ENCODE assay signal across 24 cellular contexts in the genomic region with DNA sequence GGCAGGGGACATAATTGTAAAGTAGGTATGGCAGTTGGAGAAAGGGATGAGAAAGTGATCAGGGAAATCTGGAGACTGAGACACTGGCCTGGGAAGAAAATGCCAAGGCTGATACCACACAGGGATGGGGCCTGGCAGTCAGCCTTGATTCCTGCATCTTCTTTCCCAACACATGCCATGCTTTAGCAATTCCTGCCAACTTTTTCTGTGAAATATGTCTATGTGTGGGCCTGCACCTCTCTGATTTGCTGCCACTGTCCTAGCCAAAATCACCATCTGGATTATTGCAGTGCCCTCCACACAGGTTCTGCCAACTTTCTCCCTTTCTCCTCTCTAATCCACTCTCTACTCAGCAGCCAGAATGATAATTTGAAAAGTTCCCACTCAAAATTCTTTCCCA.
"Had no signal": no experiment of that assay in that cellular context is flagged by ENCODE, and none has a peak within 500 bp of the region (broad histone marks: within the 10 kb centered on the region; RNA-seq: fewer than 3 reads in every experiment).

No MANE protein-coding gene starts in this region.

- H3K27me3 Mint-ChIP-seq: activated CD4-positive, alpha-beta T cell treated with anti-CD3 and anti-CD28 coated beads, Interleukin-2, amount 10 ng/mL, durations not matched to agents 7 days and 5 days; effector memory CD8-positive, alpha-beta T cell; T-helper 17 cell had no signal

- H3K36me3 ChIP-seq: colonic mucosa, heart left ventricle, neutrophil, stomach, suprapubic skin, tibial nerve had no signal

- H3K9ac ChIP-seq: parathyroid adenoma had no signal

- H3K4me1 Mint-ChIP-seq: activated CD4-positive, alpha-beta T cell treated with anti-CD3 and anti-CD28 coated beads, Interleukin-2, amount 10 ng/mL, durations not matched to agents 7 days and 5 days; activated naive CD8-positive, alpha-beta T cell treated with anti-CD3 and anti-CD28 coated beads, Interleukin-2, amount 50 U/mL, for 24 hours; nephron; stimulated activated effector memory CD8-positive, alpha-beta T cell treated with anti-CD3 and anti-CD28 coated beads, Interleukin-12 subunit alpha, Interleukin-12 subunit beta, amount 100 ng/mL, for 72 hours had no signal

- H3K9me3 ChIP-seq: colonic mucosa, neutrophil had no signal

- H3K79me2 ChIP-seq: parathyroid adenoma had no signal

- H3K4me3 Mint-ChIP-seq: activated CD4-positive, alpha-beta T cell treated with anti-CD3 and anti-CD28 coated beads, Interleukin-2, amount 10 ng/mL, durations not matched to agents 7 days and 5 days; activated CD8-positive, alpha-beta T cell treated with anti-CD3 and anti-CD28 coated beads, Interleukin-2, amount 10 ng/mL, durations not matched to agents 7 days and 5 days; activated naive CD8-positive, alpha-beta T cell treated with anti-CD3 and anti-CD28 coated beads, Interleukin-2, amount 50 U/mL, for 24 hours; activated T-helper 1 cell treated with anti-CD3 and anti-CD28 coated beads, Interleukin-12 subunit alpha, Interleukin-12 subunit beta, Interleukin-2, Interleukin-4 antibody, amounts not matched to agents 30 ng/mL and 10 ng/mL and 1 ng/mL, durations not matched to agents 14 hours and 24 hours and 36 hours; brain; effector memory CD8-positive, alpha-beta T cell; nephron; stimulated activated effector memory CD8-positive, alpha-beta T cell treated with anti-CD3 and anti-CD28 coated beads, Interleukin-12 subunit alpha, Interleukin-12 subunit beta, amount 100 ng/mL, for 72 hours; T-helper 17 cell had no signal

- H3K4me3 ChIP-seq: colonic mucosa, dorsolateral prefrontal cortex, heart left ventricle, stomach, suprapubic skin, tibial nerve had no signal

- DNase-seq: activated CD4-positive, alpha-beta T cell treated with anti-CD3 and anti-CD28 coated beads, Interleukin-2, amount 10 ng/mL, durations not matched to agents 7 days and 5 days; activated CD8-positive, alpha-beta T cell treated with anti-CD3 and anti-CD28 coated beads, Interleukin-2, amount 10 ng/mL, durations not matched to agents 7 days and 5 days; activated gamma-delta T cell; activated naive CD4-positive, alpha-beta T cell treated with anti-CD3 and anti-CD28 coated beads, Interleukin-2, amount 50 U/mL, for 16 hours; activated naive CD8-positive, alpha-beta T cell treated with anti-CD3 and anti-CD28 coated beads, Interleukin-2, amount 50 U/mL, for 24 hours; anterior cingulate cortex; colonic mucosa; effector memory CD8-positive, alpha-beta T cell; heart left ventricle; left ventricle myocardium superior; right cardiac atrium; stimulated activated CD4-positive, alpha-beta T cell treated with anti-CD3 and anti-CD28 coated beads, Interleukin-12 subunit alpha, Interleukin-12 subunit beta, amount 100 ng/mL, for 4 hours; stomach; T-helper 17 cell had no signal

- H3K27ac ChIP-seq: colonic mucosa, dorsolateral prefrontal cortex, heart left ventricle, neutrophil, parathyroid adenoma, stomach, suprapubic skin, tibial nerve had no signal

- H3K27me3 ChIP-seq: colonic mucosa, dorsolateral prefrontal cortex, heart left ventricle, neutrophil, stomach, suprapubic skin, tibial nerve had no signal

- H3K27ac Mint-ChIP-seq: activated CD4-positive, alpha-beta T cell treated with anti-CD3 and anti-CD28 coated beads, Interleukin-2, amount 10 ng/mL, durations not matched to agents 7 days and 5 days; activated CD8-positive, alpha-beta T cell treated with anti-CD3 and anti-CD28 coated beads, Interleukin-2, amount 10 ng/mL, durations not matched to agents 7 days and 5 days; activated naive CD8-positive, alpha-beta T cell treated with anti-CD3 and anti-CD28 coated beads, Interleukin-2, amount 50 U/mL, for 24 hours; activated T-helper 1 cell treated with anti-CD3 and anti-CD28 coated beads, Interleukin-12 subunit alpha, Interleukin-12 subunit beta, Interleukin-2, Interleukin-4 antibody, amounts not matched to agents 30 ng/mL and 10 ng/mL and 1 ng/mL, durations not matched to agents 14 hours and 24 hours and 36 hours; effector memory CD8-positive, alpha-beta T cell; nephron; stimulated activated effector memory CD8-positive, alpha-beta T cell treated with anti-CD3 and anti-CD28 coated beads, Interleukin-12 subunit alpha, Interleukin-12 subunit beta, amount 100 ng/mL, for 72 hours; T-helper 17 cell had no signal

- H3K4me1 ChIP-seq: colonic mucosa, parathyroid adenoma, stomach, suprapubic skin, tibial nerve had no signal

- ATAC-seq: activated CD8-positive, alpha-beta T cell treated with anti-CD3 and anti-CD28 coated beads, Interleukin-2, amount 10 ng/mL, durations not matched to agents 7 days and 5 days; activated naive CD8-positive, alpha-beta T cell treated with anti-CD3 and anti-CD28 coated beads, Interleukin-2, amount 50 U/mL, for 24 hours; effector memory CD8-positive, alpha-beta T cell; esophagus mucosa; heart left ventricle; left ventricle myocardium superior; right cardiac atrium; stimulated activated effector memory CD8-positive, alpha-beta T cell treated with anti-CD3 and anti-CD28 coated beads, Interleukin-12 subunit alpha, Interleukin-12 subunit beta, amount 100 ng/mL, for 72 hours; T-helper 17 cell had no signal

- H3K36me3 Mint-ChIP-seq: stimulated activated effector memory CD8-positive, alpha-beta T cell treated with anti-CD3 and anti-CD28 coated beads, Interleukin-12 subunit alpha, Interleukin-12 subunit beta, amount 100 ng/mL, for 72 hours had no signal
